Comparison of ENCODE assay signal across 8 cellular contexts in genomic region chr10:43137971-43138756, GRCh38. TPM values are rescaled to one million over a fixed set of nuclear protein-coding genes. Genes with fewer than 3 reads are reported as not detected.
DNase-seq lines count a peak whose midpoint lies in the region; ATAC-seq and TF ChIP-seq lines count a peak whose summit lies in the region.

TSS of gene CSGALNACT2 (plus strand) at chr10:43138445. CDS start at chr10:43155150, 16,705 bp downstream.

- H3K4me1 Mint-ChIP-seq in activated T-helper 2 cell treated with anti-CD3 and anti-CD28 coated beads, Interferon-gamma antibody, Interleukin-2, Interleukin-4, amounts not matched to agents 10 μg/mL and 5 μg/mL and 100 μg/mL, durations not matched to agents 14 hours and 24 hours and 36 hours (ENCODE audit: low read depth): peaks cover 55% of the 10 kb centered on the region
- peaks cover 54 to 64% of the 10 kb centered on the region in 2 donors for H3K4me1 Mint-ChIP-seq in natural killer cell treated with Interleukin-12 subunit alpha and Interleukin-12 subunit beta and Interleukin-15 and Interleukin-18, amount 100 ng/mL, for 72 hours (ENCODE audit: low read depth in 2 of 2)

- no peak for TF ChIP-seq CTCF in RWPE1 (conservative IDR thresholded peaks at IDR 0.05; ENCODE audit: low read depth)
- no peak for TF ChIP-seq CTCF in fibroblast of pulmonary artery (IDR thresholded peaks at IDR 0.05; ENCODE audit: low read length, missing control alignments)

- H3K27ac ChIP-seq in RWPE1: peak within 1 kb of the TSS; percentile 95

- no peaks in the 10 kb centered on the region for H3K27me3 Mint-ChIP-seq in activated T-helper 2 cell treated with anti-CD3 and anti-CD28 coated beads, Interferon-gamma antibody, Interleukin-2, Interleukin-4, amounts not matched to agents 10 μg/mL and 5 μg/mL and 100 μg/mL, durations not matched to agents 14 hours and 24 hours and 36 hours (ENCODE audit: low read depth)
- no peaks in the 10 kb centered on the region for H3K27me3 Mint-ChIP-seq in natural killer cell treated with Interleukin-12 subunit alpha and Interleukin-12 subunit beta and Interleukin-15 and Interleukin-18, amount 100 ng/mL, for 72 hours

- H3K9me3 Mint-ChIP-seq in activated T-helper 2 cell treated with anti-CD3 and anti-CD28 coated beads, Interferon-gamma antibody, Interleukin-2, Interleukin-4, amounts not matched to agents 10 μg/mL and 5 μg/mL and 100 μg/mL, durations not matched to agents 14 hours and 24 hours and 36 hours: no peaks in the 10 kb centered on the region
- H3K9me3 Mint-ChIP-seq in natural killer cell treated with Interleukin-12 subunit alpha and Interleukin-12 subunit beta and Interleukin-15 and Interleukin-18, amount 100 ng/mL, for 72 hours: no peaks in the 10 kb centered on the region

- H3K4me3 ChIP-seq in fibroblast of pulmonary artery (replicated peaks; ENCODE audit: low read depth, low read length): peak within 1 kb of the TSS; percentile 77

- H3K27ac Mint-ChIP-seq in activated T-helper 2 cell treated with anti-CD3 and anti-CD28 coated beads, Interferon-gamma antibody, Interleukin-2, Interleukin-4, amounts not matched to agents 10 μg/mL and 5 μg/mL and 100 μg/mL, durations not matched to agents 14 hours and 24 hours and 36 hours: peak within 1 kb of the TSS; percentile 100
- peak within 1 kb of the TSS; percentile 90 to 92 for H3K27ac Mint-ChIP-seq in natural killer cell treated with Interleukin-12 subunit alpha and Interleukin-12 subunit beta and Interleukin-15 and Interleukin-18, amount 100 ng/mL, for 72 hours

- POLR2A ChIA-PET in RWPE1 (lab: Yijun Ruan, JAX; ENCODE audit: low non-redundant PET): no interaction called here

- peaks cover 31% of the 10 kb centered on the region for H3K36me3 Mint-ChIP-seq in activated T-helper 2 cell treated with anti-CD3 and anti-CD28 coated beads, Interferon-gamma antibody, Interleukin-2, Interleukin-4, amounts not matched to agents 10 μg/mL and 5 μg/mL and 100 μg/mL, durations not matched to agents 14 hours and 24 hours and 36 hours (ENCODE audit: low read depth)
- H3K36me3 Mint-ChIP-seq in natural killer cell treated with Interleukin-12 subunit alpha and Interleukin-12 subunit beta and Interleukin-15 and Interleukin-18, amount 100 ng/mL, for 72 hours: peaks cover 4% of the 10 kb centered on the region

- peak within 1 kb of the TSS; percentile 96 for H3K4me3 Mint-ChIP-seq in activated T-helper 2 cell treated with anti-CD3 and anti-CD28 coated beads, Interferon-gamma antibody, Interleukin-2, Interleukin-4, amounts not matched to agents 10 μg/mL and 5 μg/mL and 100 μg/mL, durations not matched to agents 14 hours and 24 hours and 36 hours (ENCODE audit: low read depth)
- H3K4me3 Mint-ChIP-seq in natural killer cell treated with Interleukin-12 subunit alpha and Interleukin-12 subunit beta and Interleukin-15 and Interleukin-18, amount 100 ng/mL, for 72 hours: peak within 1 kb of the TSS; percentile 91

- DNase-seq in DMS79 (lab: John Stamatoyannopoulos, UW) (peak; percentile 12), KG1 (lab: John Stamatoyannopoulos, UW) (peak; percentile 63), RWPE1 (ENCODE audit: low spot score) (peak; percentile 81), fibroblast of pulmonary artery (ENCODE audit: low read depth) (peak; percentile 86)
- DNase-seq in activated T-helper 2 cell treated with anti-CD3 and anti-CD28 coated beads, Interferon-gamma antibody, Interleukin-2, Interleukin-4, amounts not matched to agents 10 μg/mL and 5 μg/mL and 100 μg/mL, durations not matched to agents 14 hours and 24 hours and 36 hours (ENCODE audit: low spot score): peak; percentile 88
- DNase-seq in natural killer cell treated with Interleukin-12 subunit alpha and Interleukin-12 subunit beta and Interleukin-15 and Interleukin-18, amount 100 ng/mL, for 72 hours (ENCODE audit: low spot score): peak; percentile 93
- DNase-seq in stimulated activated naive CD4-positive, alpha-beta T cell treated with Interleukin-2 at 50 U/mL for 16 hours (lab: John Stamatoyannopoulos, UW): peak; percentile 84

- CTCF ChIA-PET in RWPE1 (lab: Yijun Ruan, JAX): interaction anchor here (0.6 kb wide), 1 partner anchor 101 kb away, joined by 3 read pairs; no protein-coding TSS in a partner anchor

- intact Hi-C loops in activated T-helper 2 cell treated with anti-CD3 and anti-CD28 coated beads, Interferon-gamma antibody, Interleukin-2, Interleukin-4, amounts not matched to agents 10 μg/mL and 5 μg/mL and 100 μg/mL, durations not matched to agents 14 hours and 24 hours and 36 hours (cut with micrococcal nuclease): loop anchor here (1.0 to 5.0 kb wide), 6 partner anchors 9 to 501 kb away; partner anchors contain the start of genes HNRNPF and ZNF33B

- ATAC-seq in GM21723 (IDR thresholded peaks at IDR 0.05; ENCODE audit: unreplicated experiment): peak; percentile 71
- peak; percentile 86 to 93 for ATAC-seq in natural killer cell treated with Interleukin-12 subunit alpha and Interleukin-12 subunit beta and Interleukin-15 and Interleukin-18, amount 100 ng/mL, for 72 hours

RNA-seq across cellular contexts. Expression of gene CSGALNACT2, which starts in this region (rescaled TPM):
- total RNA-seq in activated T-helper 2 cell treated with anti-CD3 and anti-CD28 coated beads, Interferon-gamma antibody, Interleukin-2, Interleukin-4, amounts not matched to agents 10 μg/mL and 5 μg/mL and 100 μg/mL, durations not matched to agents 14 hours and 24 hours and 36 hours: 25.2 and 25.6 TPM in 2 replicates
- 10 to 100 TPM; 31.4 to 41.3 TPM for total RNA-seq in natural killer cell treated with Interleukin-12 subunit alpha and Interleukin-12 subunit beta and Interleukin-15 and Interleukin-18, amount 100 ng/mL, for 72 hours

Comparison
In these comparisons a context has a peak if more than half of its experiments do, and no peak if none do; other contexts are left out.
1. Peak in every context shown above with its lines: DNase-seq, ATAC-seq, H3K4me3 ChIP-seq and H3K27ac ChIP-seq.
2. DNase-seq: peak in every context shown above with its lines; median percentile 93 in natural killer cell treated with Interleukin-12 subunit alpha and Interleukin-12 subunit beta and Interleukin-15 and Interleukin-18, amount 100 ng/mL, for 72 hours; 88 in activated T-helper 2 cell treated with anti-CD3 and anti-CD28 coated beads, Interferon-gamma antibody, Interleukin-2, Interleukin-4, amounts not matched to agents 10 μg/mL and 5 μg/mL and 100 μg/mL, durations not matched to agents 14 hours and 24 hours and 36 hours; 86 in fibroblast of pulmonary artery; 84 in stimulated activated naive CD4-positive, alpha-beta T cell treated with Interleukin-2 at 50 U/mL for 16 hours; 81 in RWPE1; 63 in KG1; 12 in DMS79.